ENCODE assay signal across 13 cellular contexts in genomic region chr1:186768906-186769305, GRCh38. TPM values are rescaled to one million over a fixed set of nuclear protein-coding genes. Genes with fewer than 3 reads are reported as not detected.
DNase-seq lines count a peak whose midpoint lies in the region; ATAC-seq, FAIRE-seq and TF ChIP-seq lines count a peak whose summit lies in the region.
"Had no signal": no experiment of that assay in that cellular context is flagged by ENCODE, and none has a peak within 500 bp of the region (broad histone marks: within the 10 kb centered on the region; RNA-seq: fewer than 3 reads in every experiment).

No MANE protein-coding gene starts in this region.

- H3K9me3 ChIP-seq in effector memory CD4-positive, alpha-beta T cell (ENCODE audit: control insufficient read depth, low read length) = no peaks in the 10 kb centered on the region
- H3K9me3 ChIP-seq: esophagus squamous epithelium had no signal

- intact Hi-C loops in dorsolateral prefrontal cortex (cut with DNase I) = no loop called here

- H3K27me3 ChIP-seq in effector memory CD4-positive, alpha-beta T cell (replicated peaks; ENCODE audit: control insufficient read depth, insufficient read depth, low read length, poor library complexity, severe bottlenecking) = no peaks in the 10 kb centered on the region
- no peaks in the 10 kb centered on the region for H3K27me3 ChIP-seq in dorsolateral prefrontal cortex
- H3K27me3 ChIP-seq: esophagus squamous epithelium had no signal

- peak; percentile 82 for ATAC-seq in GM19035 (IDR thresholded peaks at IDR 0.05; ENCODE audit: unreplicated experiment)
- ATAC-seq in HG02588 (IDR thresholded peaks at IDR 0.05; ENCODE audit: unreplicated experiment) = peak; percentile 84
- peak; percentile 79 for ATAC-seq in HG03342 (IDR thresholded peaks at IDR 0.05; ENCODE audit: unreplicated experiment)
- ATAC-seq: HCT116; naive thymus-derived CD8-positive, alpha-beta T cell had no signal

- H3K36me3 ChIP-seq in effector memory CD4-positive, alpha-beta T cell (ENCODE audit: control insufficient read depth, insufficient read depth, low read length) = no peaks in the 10 kb centered on the region
- H3K36me3 ChIP-seq: esophagus squamous epithelium had no signal

- H3K4me3 ChIP-seq in effector memory CD4-positive, alpha-beta T cell (ENCODE audit: insufficient read depth, low read depth, low read length, poor library complexity, severe bottlenecking) = no peak overlapping the region
- no peak overlapping the region for H3K4me3 ChIP-seq in dorsolateral prefrontal cortex
- H3K4me3 ChIP-seq: esophagus squamous epithelium, skin epidermis had no signal

- FAIRE-seq in D721Med (lab: Jason Lieb, UNC) = peak; percentile 63

- DNase-seq in D721Med (ENCODE audit: insufficient read length, low spot score) = no peak
- no peak for DNase-seq in effector memory CD4-positive, alpha-beta T cell
- no peak for DNase-seq in effector CD8-positive, alpha-beta T cell (lab: John Stamatoyannopoulos, UW)
- no peak for DNase-seq in SW480 (ENCODE audit: low spot score)
- no peak for DNase-seq in dorsolateral prefrontal cortex
- DNase-seq: activated T-cell treated with anti-CD3 and anti-CD28 coated beads for 4 hours; esophagus squamous epithelium; naive thymus-derived CD8-positive, alpha-beta T cell had no signal

- H3K4me1 ChIP-seq in effector memory CD4-positive, alpha-beta T cell (ENCODE audit: control insufficient read depth, insufficient read depth, low read length, poor library complexity, severe bottlenecking) = no peaks in the 10 kb centered on the region
- H3K4me1 ChIP-seq: esophagus squamous epithelium had no signal

- H3K27ac ChIP-seq in effector memory CD4-positive, alpha-beta T cell (ENCODE audit: insufficient read depth, low read length, poor library complexity, severe bottlenecking) = no peak overlapping the region
- H3K27ac ChIP-seq in dorsolateral prefrontal cortex = no peak overlapping the region
- H3K27ac ChIP-seq: esophagus squamous epithelium, skin epidermis had no signal

- TF ChIP-seq CTCF in D721Med (IDR thresholded peaks at IDR 0.05; ENCODE audit: insufficient read depth, missing control alignments) (no peak), dorsolateral prefrontal cortex (IDR thresholded peaks at IDR 0.05 in 54 of 56, conservative IDR thresholded peaks at IDR 0.05 in 2 of 56; ENCODE audit: low read depth in 1 of 56, partially characterized antibody in 56 of 56) (no peak)

RNA-seq across cellular contexts. Expression of gene PLA2G4A, which starts 59.8 kb away (rescaled TPM):
- total RNA-seq in dorsolateral prefrontal cortex = 10 to 100 TPM in 1 of 120 experiments, 1 to 10 TPM in 119; 1.6 to 10.6 (median 4.6) TPM
